Comparison of ENCODE assay signal across 8 cellular contexts in the genomic region with DNA sequence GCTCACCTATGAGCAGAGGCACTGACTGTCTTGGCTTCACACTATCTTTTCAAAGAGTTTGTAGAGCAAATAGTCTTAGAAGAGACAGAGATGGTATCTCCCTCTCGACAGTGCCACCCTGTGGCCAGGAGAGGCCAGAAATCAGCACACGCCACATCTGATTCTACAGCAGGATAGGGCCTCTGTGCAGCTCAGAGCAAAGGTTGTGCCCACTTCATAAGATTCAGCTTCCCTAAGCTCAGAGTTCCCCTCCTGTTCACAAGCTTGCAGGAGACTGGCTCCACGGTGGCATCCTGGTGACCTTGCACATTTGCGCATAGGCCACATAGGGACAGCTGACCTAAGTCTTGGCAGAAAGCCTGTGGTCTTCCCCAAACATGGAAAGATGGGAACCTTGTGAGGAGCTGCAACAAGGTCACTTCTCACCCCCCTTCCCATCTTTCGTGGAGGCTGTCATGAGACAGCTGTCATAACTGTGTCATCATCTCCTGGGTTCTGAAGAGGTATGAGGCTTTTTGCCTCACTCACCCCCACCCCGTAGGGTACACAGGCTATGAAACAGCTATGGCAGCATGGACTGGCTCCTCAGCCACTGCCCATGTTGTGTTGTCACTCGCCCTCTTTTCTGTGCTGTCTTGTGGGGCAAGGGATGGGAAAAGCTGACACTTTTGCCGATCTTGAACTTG. TPM values are rescaled to one million over a fixed set of nuclear protein-coding genes. Genes with fewer than 3 reads are reported as not detected.
DNase-seq lines count a peak whose midpoint lies in the region; ATAC-seq and TF ChIP-seq lines count a peak whose summit lies in the region.

No MANE protein-coding gene starts in this region.

- peaks cover 3% of the 10 kb centered on the region for H3K4me1 Mint-ChIP-seq in glutamatergic neuron (ENCODE audit: low read depth, unreplicated experiment)

- 31 to 44% (median 33%) methylated on average over 8 of the region's 8 CpGs for WGBS in psoas muscle, 3 donors

- ATAC-seq in HG03469 (IDR thresholded peaks at IDR 0.05; ENCODE audit: unreplicated experiment) (peak; percentile 46), psoas muscle (no peak), HG03442 (IDR thresholded peaks at IDR 0.05; ENCODE audit: unreplicated experiment) (no peak)

- peaks cover 5% of the 10 kb centered on the region for H3K27me3 Mint-ChIP-seq in glutamatergic neuron (ENCODE audit: unreplicated experiment)

- H3K9me3 ChIP-seq in psoas muscle = no peaks in the 10 kb centered on the region

- intact Hi-C loops in psoas muscle (cut with DNase I) = loop anchor here in 1 of 2 donors (10.0 kb wide), 1 partner anchor 117 kb away; no protein-coding TSS in a partner anchor

- no peaks in the 10 kb centered on the region for H3K4me1 ChIP-seq in psoas muscle

- H3K36me3 ChIP-seq in psoas muscle (ENCODE audit: insufficient read depth in 1 of 2, low read depth in 1 of 2) = no peaks in the 10 kb centered on the region

- DNase-seq in ELR (ENCODE audit: low read depth) = peak; percentile 64
- peak; percentile 86 for DNase-seq in SK-MEL-5 (ENCODE audit: low read depth, low spot score)
- peak; percentile 72 for DNase-seq in activated naive CD4-positive, alpha-beta T cell treated with Interleukin-2 at 50 U/mL for 16 hours
- DNase-seq in glutamatergic neuron = peak; percentile 55
- DNase-seq in psoas muscle = peak; percentile 29 to 58
- no peak for DNase-seq in cortex of kidney (lab: John Stamatoyannopoulos, UW)

- no peak overlapping the region for H3K27ac Mint-ChIP-seq in glutamatergic neuron (ENCODE audit: unreplicated experiment)

- H3K27ac ChIP-seq in psoas muscle = no peak overlapping the region

- no peaks in the 10 kb centered on the region for H3K9me3 Mint-ChIP-seq in glutamatergic neuron (ENCODE audit: unreplicated experiment)

- H3K36me3 Mint-ChIP-seq in glutamatergic neuron (ENCODE audit: unreplicated experiment) = no peaks in the 10 kb centered on the region

- H3K4me3 Mint-ChIP-seq in glutamatergic neuron (ENCODE audit: unreplicated experiment) = no peak overlapping the region

- H3K27me3 ChIP-seq in psoas muscle (ENCODE audit: insufficient read depth in 3 of 3, low read length in 2 of 3) = peaks cover 0 to 16% (median under 1%) of the 10 kb centered on the region in 3 donors

- in situ Hi-C loops in SK-MEL-5 (cut with HindIII; ENCODE audit: low pct_unique_long_range_greater_than_20kb, low sequenced_read_pairs) = no loop called here

- H3K4me3 ChIP-seq in psoas muscle = no peak overlapping the region

- TF ChIP-seq CTCF in glutamatergic neuron (IDR thresholded peaks at IDR 0.05; ENCODE audit: partially characterized antibody, unreplicated experiment) = peak; percentile 51
- peak; percentile 29 for TF ChIP-seq CTCF in psoas muscle (IDR thresholded peaks at IDR 0.05)

RNA-seq across cellular contexts. Expression of gene ITLN2, which starts 3.0 kb away (rescaled TPM):
- 0.69 and 0.90 TPM in 2 replicates for total RNA-seq in SK-MEL-5 (2014; rRNA removed; shearing (Covaris generic))
- 0.34 and 1.2 TPM in 2 replicates for polyA plus RNA-seq in SK-MEL-5 (2015; cell fraction: cytosol; rRNA removed)
- polyA plus RNA-seq in SK-MEL-5 (2015; cell fraction: nucleus; rRNA removed) = not detected in 2 replicates
- not detected for total RNA-seq in glutamatergic neuron (ENCODE audit: unreplicated experiment)
- not detected for total RNA-seq in psoas muscle
- polyA plus RNA-seq in psoas muscle = not detected
